Comparison of ENCODE assay signal across 9 cellular contexts in genomic region chr9:130137870-130138653, GRCh38. TPM values are rescaled to one million over a fixed set of nuclear protein-coding genes. Genes with fewer than 3 reads are reported as not detected.
A peak's percentile ranks its signal among the peaks of the same experiment; 100 is the strongest.
DNase-seq lines count a peak whose midpoint lies in the region; ATAC-seq lines count a peak whose summit lies in the region.
"Had no signal": no experiment of that assay in that cellular context is flagged by ENCODE, and none has a peak within 500 bp of the region (broad histone marks: within the 10 kb centered on the region; RNA-seq: fewer than 3 reads in every experiment).

No MANE protein-coding gene starts in this region.

- no peaks in the 10 kb centered on the region for H3K9me3 Mint-ChIP-seq in activated T-helper 2 cell treated with anti-CD3 and anti-CD28 coated beads, Interferon-gamma antibody, Interleukin-2, Interleukin-4, amounts not matched to agents 10 μg/mL and 5 μg/mL and 100 μg/mL, durations not matched to agents 14 hours and 24 hours and 36 hours

- DNase-seq in NCI-H2227 (lab: John Stamatoyannopoulos, UW; ENCODE audit: unreplicated experiment) (peak; percentile 23), NCI-H2227 treated with DMSO at 0.1 percent for 48 hours (lab: John Stamatoyannopoulos, UW) (no peak), right cardiac atrium (peak; percentile 58 to 76 (median 74)), activated gamma-delta T cell (lab: John Stamatoyannopoulos, UW) (no peak), putamen (ENCODE audit: low spot score) (no peak)
- DNase-seq in activated T-helper 2 cell treated with anti-CD3 and anti-CD28 coated beads, Interferon-gamma antibody, Interleukin-2, Interleukin-4, amounts not matched to agents 10 μg/mL and 5 μg/mL and 100 μg/mL, durations not matched to agents 14 hours and 24 hours and 36 hours (ENCODE audit: low spot score), result no peak

- no peak overlapping the region for H3K4me3 ChIP-seq in right cardiac atrium (ENCODE audit: low read length)
- peak overlapping the region in 1 of 2 donors; percentile 29 for H3K4me3 ChIP-seq in stomach smooth muscle (ENCODE audit: low read length in 2 of 2)

- no peak overlapping the region for H3K9ac ChIP-seq in stomach smooth muscle (ENCODE audit: low read length in 2 of 2)

- H3K9me3 ChIP-seq in right cardiac atrium (ENCODE audit: control insufficient read depth, low read length) (no peaks in the 10 kb centered on the region), stomach smooth muscle (ENCODE audit: control insufficient read depth in 2 of 2, low read length in 2 of 2) (no peaks in the 10 kb centered on the region)

- peak overlapping the region; percentile 60 for H3K27ac Mint-ChIP-seq in activated T-helper 2 cell treated with anti-CD3 and anti-CD28 coated beads, Interferon-gamma antibody, Interleukin-2, Interleukin-4, amounts not matched to agents 10 μg/mL and 5 μg/mL and 100 μg/mL, durations not matched to agents 14 hours and 24 hours and 36 hours

- 44% methylated on average over 12 of the region's 12 CpGs for whole genome bisulfite sequencing in right cardiac atrium

- H3K4me1 Mint-ChIP-seq in activated T-helper 2 cell treated with anti-CD3 and anti-CD28 coated beads, Interferon-gamma antibody, Interleukin-2, Interleukin-4, amounts not matched to agents 10 μg/mL and 5 μg/mL and 100 μg/mL, durations not matched to agents 14 hours and 24 hours and 36 hours (ENCODE audit: low read depth), result peaks cover 40% of the 10 kb centered on the region

- no peaks in the 10 kb centered on the region for H3K27me3 Mint-ChIP-seq in activated T-helper 2 cell treated with anti-CD3 and anti-CD28 coated beads, Interferon-gamma antibody, Interleukin-2, Interleukin-4, amounts not matched to agents 10 μg/mL and 5 μg/mL and 100 μg/mL, durations not matched to agents 14 hours and 24 hours and 36 hours (ENCODE audit: low read depth)

- intact Hi-C loops in activated T-helper 2 cell treated with anti-CD3 and anti-CD28 coated beads, Interferon-gamma antibody, Interleukin-2, Interleukin-4, amounts not matched to agents 10 μg/mL and 5 μg/mL and 100 μg/mL, durations not matched to agents 14 hours and 24 hours and 36 hours (cut with micrococcal nuclease), result no loop called here
- intact Hi-C loops in right cardiac atrium (cut with DNase I), result no loop called here

- peaks cover 8% of the 10 kb centered on the region for H3K4me1 ChIP-seq in right cardiac atrium (ENCODE audit: control insufficient read depth, insufficient read depth, low read length)
- H3K4me1 ChIP-seq in stomach smooth muscle (ENCODE audit: control insufficient read depth, insufficient read depth, low read length), result peaks cover 32% of the 10 kb centered on the region

- peaks cover 4 to 14% of the 10 kb centered on the region in 2 donors for H3K36me3 ChIP-seq in stomach smooth muscle (ENCODE audit: control insufficient read depth in 2 of 2, insufficient read depth in 2 of 2, low read length in 2 of 2)

- peaks cover 43% of the 10 kb centered on the region for H3K36me3 Mint-ChIP-seq in activated T-helper 2 cell treated with anti-CD3 and anti-CD28 coated beads, Interferon-gamma antibody, Interleukin-2, Interleukin-4, amounts not matched to agents 10 μg/mL and 5 μg/mL and 100 μg/mL, durations not matched to agents 14 hours and 24 hours and 36 hours (ENCODE audit: low read depth)

- H3K4me3 Mint-ChIP-seq in activated T-helper 2 cell treated with anti-CD3 and anti-CD28 coated beads, Interferon-gamma antibody, Interleukin-2, Interleukin-4, amounts not matched to agents 10 μg/mL and 5 μg/mL and 100 μg/mL, durations not matched to agents 14 hours and 24 hours and 36 hours (ENCODE audit: low read depth), result no peak overlapping the region

- ATAC-seq in right cardiac atrium, result peak; percentile 70 to 79
- ATAC-seq in GM18858 (IDR thresholded peaks at IDR 0.05; ENCODE audit: unreplicated experiment), result no peak

- no peaks in the 10 kb centered on the region for H3K27me3 ChIP-seq in right cardiac atrium (ENCODE audit: control insufficient read depth, insufficient read depth)
- no peaks in the 10 kb centered on the region for H3K27me3 ChIP-seq in stomach smooth muscle (ENCODE audit: control insufficient read depth in 1 of 2, insufficient read depth in 2 of 2, low read length in 2 of 2)

- H3K27ac ChIP-seq in right cardiac atrium (ENCODE audit: low read length) (no peak overlapping the region), stomach smooth muscle (ENCODE audit: low read length) (peak overlapping the region; percentile 85)
- H3K27ac ChIP-seq: VCaP had no signal

RNA-seq across cellular contexts. Expression of gene NCS1, which starts 34.1 kb away (rescaled TPM):
- total RNA-seq in activated T-helper 2 cell treated with anti-CD3 and anti-CD28 coated beads, Interferon-gamma antibody, Interleukin-2, Interleukin-4, amounts not matched to agents 10 μg/mL and 5 μg/mL and 100 μg/mL, durations not matched to agents 14 hours and 24 hours and 36 hours, result 23.5 and 27.9 TPM in 2 replicates
- total RNA-seq in right cardiac atrium, result 10 to 100 TPM; 16.6 to 46.9 (median 19.0) TPM
- 9.3 TPM for polyA plus RNA-seq in right cardiac atrium

Comparison
In these comparisons a context has a peak if more than half of its experiments do, and no peak if none do; other contexts are left out.
1. DNase-seq: peak in NCI-H2227 (single experiment) and right cardiac atrium (3 of 3); none in NCI-H2227 treated with DMSO at 0.1 percent for 48 hours (single experiment), activated T-helper 2 cell treated with anti-CD3 and anti-CD28 coated beads, Interferon-gamma antibody, Interleukin-2, Interleukin-4, amounts not matched to agents 10 μg/mL and 5 μg/mL and 100 μg/mL, durations not matched to agents 14 hours and 24 hours and 36 hours (single experiment), activated gamma-delta T cell (single experiment) and putamen (single experiment).